In the genomic region with DNA sequence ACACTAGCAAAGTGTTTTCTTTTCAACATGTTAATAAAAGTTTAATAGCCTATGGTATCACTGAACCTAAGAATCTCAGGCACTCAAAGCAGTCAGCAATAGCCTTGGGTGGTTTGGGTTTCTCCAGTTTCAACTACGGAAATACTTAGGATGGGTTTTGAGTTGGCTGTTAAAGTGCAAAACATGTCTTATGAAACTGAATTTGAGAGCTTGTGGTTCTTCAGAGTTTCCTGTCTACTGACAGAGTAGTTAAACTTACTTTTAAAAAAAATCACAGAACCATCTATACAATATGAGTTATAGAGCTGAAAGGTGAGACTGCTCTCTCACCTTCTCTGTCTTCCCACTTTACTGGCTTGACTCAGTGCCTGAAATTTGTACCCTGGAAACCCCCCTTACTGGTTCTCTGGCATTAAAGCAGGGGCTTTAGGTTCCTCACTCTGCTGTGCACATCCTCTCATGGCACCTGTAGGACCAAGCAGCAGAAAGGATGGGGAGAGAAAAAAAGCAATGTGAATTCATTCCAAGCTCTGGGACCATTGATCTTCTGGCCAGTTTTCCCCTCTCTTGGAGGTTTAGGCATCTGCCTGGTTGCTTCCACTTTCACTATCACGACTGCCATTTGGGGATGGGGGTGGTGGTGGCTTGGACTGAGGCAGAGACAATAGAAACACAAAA, we compare ENCODE assay signal across 8 cellular contexts. TPM values are rescaled to one million over a fixed set of nuclear protein-coding genes. Genes with fewer than 3 reads are reported as not detected.
DNase-seq lines count a peak whose midpoint lies in the region; ATAC-seq, FAIRE-seq and TF ChIP-seq lines count a peak whose summit lies in the region.

No MANE protein-coding gene starts in this region.

- peak overlapping the region; percentile 76 to 93 (median 89) for H3K27ac Mint-ChIP-seq in CD4-positive, alpha-beta memory T cell

- ATAC-seq in GM19328 (IDR thresholded peaks at IDR 0.05; ENCODE audit: unreplicated experiment), result peak; percentile 96
- peak; percentile 96 for ATAC-seq in HG03280 (IDR thresholded peaks at IDR 0.05; ENCODE audit: unreplicated experiment)

- no peaks in the 10 kb centered on the region for H3K36me3 ChIP-seq in CD4-positive, alpha-beta memory T cell (ENCODE audit: insufficient read depth, low read length)
- no peaks in the 10 kb centered on the region for H3K36me3 ChIP-seq in small intestine (ENCODE audit: control insufficient read depth in 2 of 2, insufficient read depth in 2 of 2, low read length in 2 of 2)

- no peak for FAIRE-seq in small intestine (lab: Jason Lieb, UNC)

- peaks cover 7 to 18% (median 17%) of the 10 kb centered on the region in 4 donors for H3K4me1 Mint-ChIP-seq in CD4-positive, alpha-beta memory T cell

- H3K4me1 ChIP-seq in CD4-positive, alpha-beta memory T cell (ENCODE audit: insufficient read depth, low read length), result peaks cover 11% of the 10 kb centered on the region
- H3K4me1 ChIP-seq in small intestine (ENCODE audit: control insufficient read depth in 2 of 2, insufficient read depth in 1 of 2, low read depth in 1 of 2, low read length in 1 of 2), result no peaks in the 10 kb centered on the region

- peak overlapping the region; percentile 36 for H3K27ac ChIP-seq in CD4-positive, alpha-beta memory T cell (ENCODE audit: low read depth, low read length)
- H3K27ac ChIP-seq in coronary artery, result peak overlapping the region in 1 of 2 donors; percentile 7
- H3K27ac ChIP-seq in small intestine (ENCODE audit: low read depth in 1 of 2, low read length in 1 of 2), result peak overlapping the region in 1 of 2 donors; percentile 70

- H3K4me3 Mint-ChIP-seq in CD4-positive, alpha-beta memory T cell, result peak overlapping the region; percentile 72 to 88 (median 78)

- no peaks in the 10 kb centered on the region for H3K27me3 ChIP-seq in CD4-positive, alpha-beta memory T cell (ENCODE audit: insufficient read depth, low read length)
- H3K27me3 ChIP-seq in small intestine (ENCODE audit: control insufficient read depth in 2 of 2, insufficient read depth in 2 of 2, low read length in 2 of 2), result no peaks in the 10 kb centered on the region

- intact Hi-C loops in CD4-positive, alpha-beta memory T cell (cut with micrococcal nuclease), result loop anchor here (2.0 kb wide), 1 partner anchor 17 kb away; no protein-coding TSS in a partner anchor

- DNase-seq in CD4-positive, alpha-beta memory T cell, result peak in 3 of 5 donors; percentile 22 to 47 (median 40)
- peak; percentile 53 to 58 for DNase-seq in activated T-cell treated with anti-CD3 and anti-CD28 coated beads, Interleukin-2, amount 50 U/mL, for 48 hours
- peak; percentile 28 to 30 for DNase-seq in stimulated activated CD4-positive, alpha-beta T cell treated with anti-CD3 and anti-CD28 coated beads, Interleukin-2, amount 100 ng/mL, for 24 hours
- no peak for DNase-seq in DMS53 treated with DMSO at 0.1 percent for 48 hours (lab: John Stamatoyannopoulos, UW; ENCODE audit: unreplicated experiment)
- DNase-seq in coronary artery (ENCODE audit: low spot score), result no peak
- DNase-seq in small intestine, result no peak

- WGBS in small intestine, 3 donors, result 27 to 43% (median 31%) methylated on average over 2 of the region's 2 CpGs

- H3K4me3 ChIP-seq in CD4-positive, alpha-beta memory T cell (ENCODE audit: low read length in 2 of 2), result peak overlapping the region in 1 of 2 donors; percentile 28
- H3K4me3 ChIP-seq in coronary artery, result no peak overlapping the region
- H3K4me3 ChIP-seq in small intestine (ENCODE audit: low read depth in 1 of 2, low read length in 2 of 2), result no peak overlapping the region

- TF ChIP-seq CTCF in coronary artery (IDR thresholded peaks at IDR 0.05), result no peak

- peaks cover 0 to 22% (median 10%) of the 10 kb centered on the region in 8 donors for H3K9me3 Mint-ChIP-seq in CD4-positive, alpha-beta memory T cell

- peaks cover 3 to 13% of the 10 kb centered on the region in 2 donors for H3K36me3 Mint-ChIP-seq in CD4-positive, alpha-beta memory T cell

- peaks cover 0 to 8% of the 10 kb centered on the region in 2 donors for H3K9me3 ChIP-seq in CD4-positive, alpha-beta memory T cell (ENCODE audit: control insufficient read depth in 1 of 2, low read length in 2 of 2)
- H3K9me3 ChIP-seq in small intestine (ENCODE audit: control insufficient read depth, low read depth), result no peaks in the 10 kb centered on the region

- POLR2A ChIA-PET in CD4-positive, alpha-beta memory T cell (lab: Charles Lee; ENCODE audit: partially characterized antibody), result interaction anchor here (1.0 to 2.0 kb wide), 6 partner anchors 9 to 25 kb away, joined by 3 to 20 read pairs (median 4); a partner anchor contains a TSS

- CTCF ChIA-PET in CD4-positive, alpha-beta memory T cell (lab: Charles Lee; ENCODE audit: partially characterized antibody), result interaction anchor here (0.8 to 1.6 kb wide), 4 partner anchors 11 to 270 kb away, joined by 3 to 6 read pairs (median 4); a partner anchor contains a TSS

- no peaks in the 10 kb centered on the region for H3K27me3 Mint-ChIP-seq in CD4-positive, alpha-beta memory T cell

RNA-seq across cellular contexts. Expression of a gene that starts 18.1 kb away (rescaled TPM):
- 1 to 10 TPM; 8.2 TPM for total RNA-seq in CD4-positive, alpha-beta memory T cell
- 1 to 10 TPM in 1 of 2 donors, under 1 TPM in 1; 0.73 to 2.4 TPM for polyA plus RNA-seq in CD4-positive, alpha-beta memory T cell
- under 1 TPM in 2 of 3 donors, not detected in 1; 0.27 TPM for polyA plus RNA-seq in small intestine

Comparison
In these comparisons a context has a peak if more than half of its experiments do, and no peak if none do; other contexts are left out.
1. DNase-seq: peak in CD4-positive, alpha-beta memory T cell (3 of 5), activated T-cell treated with anti-CD3 and anti-CD28 coated beads, Interleukin-2, amount 50 U/mL, for 48 hours (2 of 2) and stimulated activated CD4-positive, alpha-beta T cell treated with anti-CD3 and anti-CD28 coated beads, Interleukin-2, amount 100 ng/mL, for 24 hours (2 of 2); none in DMS53 treated with DMSO at 0.1 percent for 48 hours (single experiment), coronary artery (single experiment) and small intestine (single experiment).